1 cellular context compared by ENCODE assay signal in the genomic region with DNA sequence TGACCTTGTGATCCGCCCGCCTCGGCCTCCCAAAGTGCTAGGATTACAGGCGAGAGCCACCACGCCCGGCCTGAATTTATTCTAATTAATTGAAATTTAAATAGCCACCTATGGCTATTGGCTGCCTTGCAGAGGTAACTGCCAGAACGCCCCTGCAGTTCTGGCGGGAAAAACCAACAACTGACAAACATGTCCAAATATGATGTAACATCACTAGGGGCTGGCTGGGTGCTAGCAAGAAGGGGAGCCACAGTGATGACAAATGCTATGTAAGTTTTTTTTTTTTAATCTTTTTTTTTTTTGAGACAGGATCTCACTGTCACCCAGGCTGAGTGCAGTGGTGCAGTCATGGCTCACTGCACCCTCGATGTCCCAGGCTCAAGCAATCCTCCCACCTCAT.
TF ChIP-seq lines count a peak whose summit lies in the region.

No MANE protein-coding gene starts in this region.

TF ChIP-seq in K562, 482 proteins besides CTCF, POLR2A, EP300 and RAD21:
- TF ChIP-seq, protein P1, sequence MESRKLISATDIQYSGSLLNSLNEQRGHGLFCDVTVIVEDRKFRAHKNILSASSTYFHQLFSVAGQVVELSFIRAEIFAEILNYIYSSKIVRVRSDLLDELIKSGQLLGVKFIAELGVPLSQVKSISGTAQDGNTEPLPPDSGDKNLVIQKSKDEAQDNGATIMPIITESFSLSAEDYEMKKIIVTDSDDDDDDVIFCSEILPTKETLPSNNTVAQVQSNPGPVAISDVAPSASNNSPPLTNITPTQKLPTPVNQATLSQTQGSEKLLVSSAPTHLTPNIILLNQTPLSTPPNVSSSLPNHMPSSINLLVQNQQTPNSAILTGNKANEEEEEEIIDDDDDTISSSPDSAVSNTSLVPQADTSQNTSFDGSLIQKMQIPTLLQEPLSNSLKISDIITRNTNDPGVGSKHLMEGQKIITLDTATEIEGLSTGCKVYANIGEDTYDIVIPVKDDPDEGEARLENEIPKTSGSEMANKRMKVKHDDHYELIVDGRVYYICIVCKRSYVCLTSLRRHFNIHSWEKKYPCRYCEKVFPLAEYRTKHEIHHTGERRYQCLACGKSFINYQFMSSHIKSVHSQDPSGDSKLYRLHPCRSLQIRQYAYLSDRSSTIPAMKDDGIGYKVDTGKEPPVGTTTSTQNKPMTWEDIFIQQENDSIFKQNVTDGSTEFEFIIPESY (CRISPR knock-in tag; IDR thresholded peaks at IDR 0.05), result 0 out of 2 replicates have a peak, but pooled peaks have one; percentile 38
- TF ChIP-seq SNIP1 (IDR thresholded peaks at IDR 0.05; ENCODE audit: low read depth) (no peak), ERF (CRISPR knock-in tag; IDR thresholded peaks at IDR 0.05) (no peak), ZNF431 (CRISPR knock-in tag; IDR thresholded peaks at IDR 0.05) (no peak)
